Comparison of ENCODE assay signal across 16 cellular contexts in the genomic region with DNA sequence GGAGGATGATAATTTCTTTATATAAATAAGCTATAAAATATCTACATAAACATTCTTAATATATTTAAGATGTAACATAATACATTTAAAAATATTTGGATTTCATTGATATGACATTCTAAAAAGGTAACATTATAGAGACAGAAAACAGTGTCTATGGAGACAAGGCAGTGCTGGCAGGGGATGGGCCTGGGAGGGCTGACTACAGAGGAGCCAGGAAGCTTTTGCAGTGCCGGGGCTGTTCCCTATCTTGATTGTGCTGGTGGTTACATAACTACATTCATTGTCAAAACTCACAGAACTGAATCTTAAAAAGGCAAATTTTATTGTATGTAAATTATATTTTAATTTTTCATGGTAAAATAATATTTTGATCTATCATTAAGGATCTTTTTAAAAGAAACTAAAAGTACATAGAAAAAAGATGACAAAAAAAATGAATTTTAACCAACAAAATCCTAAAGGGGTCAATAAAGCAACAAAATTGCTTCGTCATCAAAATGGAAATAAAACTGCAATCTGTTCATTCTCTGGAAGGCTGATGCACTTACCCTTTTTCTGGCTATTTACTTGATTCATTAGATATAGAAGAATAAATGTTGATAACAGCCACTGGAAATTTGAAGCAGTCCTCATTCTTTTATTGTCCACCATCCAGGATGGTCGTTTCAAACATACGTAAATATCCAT.
"Had no signal": no experiment of that assay in that cellular context is flagged by ENCODE, and none has a peak within 500 bp of the region (broad histone marks: within the 10 kb centered on the region; RNA-seq: fewer than 3 reads in every experiment).

No MANE protein-coding gene starts in this region.

- ATAC-seq: activated CD4-positive, alpha-beta T cell treated with anti-CD3 and anti-CD28 coated beads for 36 hours; activated T-cell treated with anti-CD3 and anti-CD28 coated beads, Interleukin-2, amount 50 U/mL, for 72 hours had no signal

- H3K36me3 Mint-ChIP-seq: naive B cell had no signal

- H3K27ac Mint-ChIP-seq: activated CD4-positive, alpha-beta memory T cell treated with anti-CD3 and anti-CD28 coated beads, Interleukin-2, amount 10 ng/mL, durations not matched to agents 7 days and 5 days; activated CD4-positive, alpha-beta T cell treated with anti-CD3 and anti-CD28 coated beads for 36 hours; activated T-cell treated with anti-CD3 and anti-CD28 coated beads, Interleukin-2, amount 50 U/mL, for 72 hours; mesothelial cell of epicardium; T-helper 2 cell treated with Interferon-gamma antibody and Interleukin-4, amounts not matched to agents 5 μg/mL and 100 μg/mL, for 36 hours had no signal

- H3K9me3 Mint-ChIP-seq: activated CD4-positive, alpha-beta memory T cell treated with anti-CD3 and anti-CD28 coated beads, Interleukin-2, amount 10 ng/mL, durations not matched to agents 7 days and 5 days; activated T-cell treated with anti-CD3 and anti-CD28 coated beads, Interleukin-2, amount 50 U/mL, for 72 hours; T-helper 2 cell treated with Interferon-gamma antibody and Interleukin-4, amounts not matched to agents 5 μg/mL and 100 μg/mL, for 36 hours had no signal

- FAIRE-seq: keratinocyte, small intestine had no signal

- H3K9me3 ChIP-seq: esophagus muscularis mucosa, uterus had no signal

- DNase-seq: activated CD4-positive, alpha-beta memory T cell treated with anti-CD3 and anti-CD28 coated beads, Interleukin-2, amount 10 ng/mL, durations not matched to agents 7 days and 5 days; activated CD4-positive, alpha-beta T cell treated with anti-CD3 and anti-CD28 coated beads for 36 hours; activated CD8-positive, alpha-beta memory T cell treated with anti-CD3 and anti-CD28 coated beads, Interleukin-2, amount 50 U/mL, for 4 hours; activated T-cell treated with anti-CD3 and anti-CD28 coated beads, Interleukin-2, amount 50 U/mL, for 72 hours; aorta; dorsolateral prefrontal cortex; foreskin fibroblast; naive B cell; small intestine; uterus had no signal

- H3K4me3 Mint-ChIP-seq: activated CD4-positive, alpha-beta memory T cell treated with anti-CD3 and anti-CD28 coated beads, Interleukin-2, amount 10 ng/mL, durations not matched to agents 7 days and 5 days; activated CD4-positive, alpha-beta T cell treated with anti-CD3 and anti-CD28 coated beads for 36 hours; activated T-cell treated with anti-CD3 and anti-CD28 coated beads, Interleukin-2, amount 50 U/mL, for 72 hours; mesothelial cell of epicardium; naive B cell; T-helper 2 cell treated with Interferon-gamma antibody and Interleukin-4, amounts not matched to agents 5 μg/mL and 100 μg/mL, for 36 hours had no signal

- H3K4me1 Mint-ChIP-seq: activated CD4-positive, alpha-beta T cell treated with anti-CD3 and anti-CD28 coated beads for 36 hours had no signal

- H3K36me3 ChIP-seq: breast epithelium, uterus had no signal

- H3K27me3 ChIP-seq: breast epithelium, dorsolateral prefrontal cortex, esophagus muscularis mucosa, uterus had no signal

- H3K4me3 ChIP-seq: breast epithelium, dorsolateral prefrontal cortex, esophagus muscularis mucosa, uterus had no signal

- H3K4me1 ChIP-seq: breast epithelium, uterus had no signal

- H3K27ac ChIP-seq: breast epithelium, esophagus muscularis mucosa, uterus, VCaP had no signal
